ENCODE assay signal across 1 cellular context in the genomic region with DNA sequence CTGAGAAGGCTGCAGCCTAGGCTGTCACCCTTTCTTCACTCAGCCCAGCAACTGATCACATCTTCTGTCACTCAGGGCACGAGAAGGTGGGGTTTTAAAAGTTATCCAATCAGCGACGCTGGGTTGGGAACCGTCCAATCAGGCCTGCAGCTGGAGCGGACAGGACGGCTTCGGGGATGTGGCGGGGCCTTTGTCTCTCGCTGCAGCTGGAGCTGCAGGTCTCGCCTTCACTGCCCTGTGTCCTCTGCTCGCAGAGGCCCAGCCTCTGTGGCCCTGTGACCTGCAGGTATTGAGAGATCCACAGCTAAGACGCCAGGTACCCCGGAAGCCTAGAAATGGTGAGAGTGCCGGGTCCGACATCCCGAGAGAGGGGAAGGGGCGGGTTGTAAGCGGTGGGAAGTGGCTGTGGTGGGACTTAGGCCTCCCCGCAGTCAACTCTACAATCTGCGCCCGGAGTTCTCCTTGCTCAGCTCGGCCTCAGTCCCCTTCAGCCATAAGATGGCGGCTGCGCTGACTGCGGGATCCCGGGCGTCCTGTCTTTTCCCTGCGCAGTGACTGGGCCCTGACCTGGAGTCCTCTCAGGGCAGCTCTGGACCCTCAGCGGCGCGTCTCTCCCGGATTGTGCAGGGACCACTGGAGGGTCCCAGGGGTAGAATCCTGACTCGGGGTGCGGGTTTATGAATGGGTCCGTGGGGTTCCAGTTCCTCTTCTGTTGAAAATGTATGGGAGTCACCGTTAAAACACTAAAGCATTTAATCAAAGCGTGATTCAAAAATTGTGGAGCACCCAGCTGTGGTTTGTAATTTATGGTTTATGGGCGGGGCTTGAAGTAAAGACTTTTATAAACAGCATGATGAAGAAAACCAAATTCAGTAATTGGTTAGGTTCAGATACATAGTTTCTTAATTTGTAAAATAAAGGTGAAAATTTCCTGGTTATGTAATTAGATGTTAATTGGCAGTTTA.
TF ChIP-seq lines count a peak whose summit lies in the region.

A gene (plus strand): TSS at position 193 of the 965 bp plus-strand sequence. CDS start 16,066 bp downstream, outside the sequence.

TF ChIP-seq in HepG2, 621 proteins besides CTCF, POLR2A, EP300 and RAD21 (continued from another document):
- TF ChIP-seq, protein P1, sequence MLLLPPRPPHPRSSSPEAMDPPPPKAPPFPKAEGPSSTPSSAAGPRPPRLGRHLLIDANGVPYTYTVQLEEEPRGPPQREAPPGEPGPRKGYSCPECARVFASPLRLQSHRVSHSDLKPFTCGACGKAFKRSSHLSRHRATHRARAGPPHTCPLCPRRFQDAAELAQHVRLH (CRISPR knock-in tag; IDR thresholded peaks at IDR 0.05; ENCODE audit: borderline replicate concordance, low read depth) = peak; percentile 41; the same call in 1 of the 2 replicates
TF ChIP-seq in HepG2: peak in this region for 103.
